Comparison of ENCODE assay signal across 26 cellular contexts in genomic region chr14:51610766-51611165, GRCh38.
"Had no signal": no experiment of that assay in that cellular context is flagged by ENCODE, and none has a peak within 500 bp of the region (broad histone marks: within the 10 kb centered on the region; RNA-seq: fewer than 3 reads in every experiment).

No MANE protein-coding gene starts in this region.

- H2AFZ ChIP-seq: neural progenitor cell had no signal

- DNase-seq: activated CD4-positive, alpha-beta T cell treated with anti-CD3 and anti-CD28 coated beads for 4 hours; activated CD4-positive, alpha-beta T cell treated with anti-CD3 and anti-CD28 coated beads, Interleukin-2, amount 50 U/mL, for 4 hours; activated naive CD4-positive, alpha-beta T cell; activated T-cell treated with anti-CD3 and anti-CD28 coated beads for 4 hours; activated T-cell treated with anti-CD3 and anti-CD28 coated beads, Interleukin-2, amount 50 U/mL, for 72 hours; aorta; central memory CD4-positive, alpha-beta T cell; foreskin melanocyte; heart right ventricle; kidney glomerular epithelial cell; left lung; lower lobe of right lung; mesenchymal stem cell; natural killer cell; occipital lobe; posterior cingulate gyrus; right cardiac atrium; stimulated activated CD4-positive, alpha-beta T cell treated with anti-CD3 and anti-CD28 coated beads, Interleukin-4, amount 100 ng/mL, for 24 hours; stimulated activated naive CD8-positive, alpha-beta T cell treated with anti-CD3 and anti-CD28 coated beads, Interleukin-15, amount 100 ng/mL, for 72 hours; T-helper 9 cell; thyroid gland; upper lobe of right lung had no signal

- H3K27me3 ChIP-seq: breast epithelium, heart right ventricle, left lung, neural progenitor cell, thyroid gland, upper lobe of right lung had no signal

- H3K4me3 ChIP-seq: breast epithelium, heart right ventricle, left lung, lower lobe of right lung, neural progenitor cell, thyroid gland, upper lobe of right lung had no signal

- H3K4me2 ChIP-seq: neural progenitor cell had no signal

- H3K36me3 ChIP-seq: breast epithelium, heart right ventricle, left lung, lower lobe of right lung, neural progenitor cell, thyroid gland, upper lobe of right lung had no signal

- H3K9ac ChIP-seq: neural progenitor cell had no signal

- H3K27ac ChIP-seq: breast epithelium, heart right ventricle, left lung, lower lobe of right lung, neural progenitor cell, thyroid gland, upper lobe of right lung, VCaP had no signal

- H3K9me3 ChIP-seq: breast epithelium, heart right ventricle, left lung, lower lobe of right lung, thyroid gland, upper lobe of right lung had no signal

- FAIRE-seq: TTC549 had no signal

- H3K4me1 ChIP-seq: breast epithelium, heart right ventricle, left lung, lower lobe of right lung, neural progenitor cell, upper lobe of right lung had no signal
